8 cellular contexts compared by ENCODE assay signal in the genomic region with DNA sequence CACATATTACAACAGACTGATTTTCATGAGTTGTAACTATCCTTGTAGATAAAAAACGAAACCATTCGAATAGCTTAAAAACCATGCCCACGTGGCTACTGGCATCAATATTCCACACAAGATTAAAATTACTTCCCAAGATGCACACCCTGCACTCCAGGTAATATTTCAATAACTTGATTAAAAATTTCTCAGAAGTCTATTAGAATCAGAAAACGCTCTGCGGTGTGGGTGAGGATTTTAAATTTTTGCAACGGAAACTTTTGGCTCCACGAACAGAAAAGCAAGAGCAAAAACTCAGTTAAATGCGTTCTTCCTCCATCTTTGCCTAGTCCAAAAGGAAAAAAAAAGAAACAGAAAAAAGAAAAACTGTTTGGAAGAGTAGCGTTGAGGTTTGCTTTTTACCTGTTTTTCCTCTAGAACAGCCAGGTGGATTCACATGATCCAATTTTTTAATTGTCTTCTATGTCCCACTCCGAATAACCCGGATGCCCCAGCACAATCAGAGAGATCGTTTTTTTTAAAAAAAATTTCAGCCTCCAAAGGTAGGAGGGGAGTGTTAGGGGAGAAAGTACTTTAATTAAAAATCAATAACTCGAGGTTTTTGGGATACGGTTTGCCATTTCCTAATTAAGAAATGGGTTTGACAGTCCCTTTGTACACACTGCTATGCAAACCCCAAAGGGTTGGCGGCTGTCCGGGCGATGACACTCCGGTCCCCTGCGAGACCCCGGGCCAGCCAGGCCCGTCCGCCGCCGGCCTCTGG. TPM values are rescaled to one million over a fixed set of nuclear protein-coding genes. Genes with fewer than 3 reads are reported as not detected.
DNase-seq lines count a peak whose midpoint lies in the region; ATAC-seq and TF ChIP-seq lines count a peak whose summit lies in the region.

No MANE protein-coding gene starts in this region.

- no peaks in the 10 kb centered on the region for H3K27me3 Mint-ChIP-seq in activated CD8-positive, alpha-beta T cell treated with anti-CD3 and anti-CD28 coated beads for 36 hours

- ATAC-seq in Right ventricle myocardium superior (ENCODE audit: poor library complexity) (peak; percentile 0), Right ventricle myocardium inferior (no peak), HG03460 (IDR thresholded peaks at IDR 0.05; ENCODE audit: unreplicated experiment) (no peak), HG03565 (IDR thresholded peaks at IDR 0.05; ENCODE audit: unreplicated experiment) (no peak), GM18858 (IDR thresholded peaks at IDR 0.05; ENCODE audit: unreplicated experiment) (no peak)
- no peak for ATAC-seq in activated CD8-positive, alpha-beta T cell treated with anti-CD3 and anti-CD28 coated beads for 36 hours

- TF ChIP-seq CTCF in activated CD8-positive, alpha-beta T cell treated with anti-CD3 and anti-CD28 coated beads for 36 hours (IDR thresholded peaks at IDR 0.05): no peak
- TF ChIP-seq CTCF in right atrium auricular region (IDR thresholded peaks at IDR 0.05) (no peak), sigmoid colon (IDR thresholded peaks at IDR 0.05) (no peak)

- CTCF ChIA-PET in activated CD8-positive, alpha-beta T cell treated with anti-CD3 and anti-CD28 coated beads for 36 hours (lab: Charles Lee): interaction anchor here (0.9 to 1.6 kb wide), 9 partner anchors 13 to 225 kb away, joined by 3 to 18 read pairs (median 4); no protein-coding TSS in a partner anchor

- DNase-seq in Right ventricle myocardium superior (no peak), Right ventricle myocardium inferior (ENCODE audit: missing footprints) (no peak), right atrium auricular region (ENCODE audit: low spot score) (no peak), sigmoid colon (no peak)
- DNase-seq in activated CD8-positive, alpha-beta T cell treated with anti-CD3 and anti-CD28 coated beads for 36 hours: no peak

- WGBS in sigmoid colon, 2 donors: 1 to 2% methylated on average over 24 of the region's 24 CpGs

- peak overlapping the region; percentile 91 for H3K4me3 Mint-ChIP-seq in activated CD8-positive, alpha-beta T cell treated with anti-CD3 and anti-CD28 coated beads for 36 hours

- H3K27me3 ChIP-seq in right atrium auricular region (no peaks in the 10 kb centered on the region), sigmoid colon (no peaks in the 10 kb centered on the region)

- H3K27ac Mint-ChIP-seq in activated CD8-positive, alpha-beta T cell treated with anti-CD3 and anti-CD28 coated beads for 36 hours: peak overlapping the region; percentile 99

- no peaks in the 10 kb centered on the region for H3K36me3 ChIP-seq in right atrium auricular region
- H3K36me3 ChIP-seq in sigmoid colon: no peaks in the 10 kb centered on the region

- H3K27ac ChIP-seq in right atrium auricular region (peak overlapping the region; percentile 99 to 100), sigmoid colon (peak overlapping the region; percentile 98 to 99 (median 99))

- TF ChIP-seq EP300 in sigmoid colon (IDR thresholded peaks at IDR 0.05): no peak

- H3K36me3 Mint-ChIP-seq in activated CD8-positive, alpha-beta T cell treated with anti-CD3 and anti-CD28 coated beads for 36 hours (ENCODE audit: low read depth): peaks cover 32% of the 10 kb centered on the region

- H3K9me3 ChIP-seq in right atrium auricular region: no peaks in the 10 kb centered on the region
- no peaks in the 10 kb centered on the region for H3K9me3 ChIP-seq in sigmoid colon

- H3K4me3 ChIP-seq in right atrium auricular region (peak overlapping the region; percentile 99), sigmoid colon (peak overlapping the region; percentile 83 to 96 (median 92))

- peaks cover 0 to 35% of the 10 kb centered on the region in 2 donors for H3K4me1 ChIP-seq in right atrium auricular region
- peaks cover 0 to 43% (median 36%) of the 10 kb centered on the region in 4 donors for H3K4me1 ChIP-seq in sigmoid colon

- intact Hi-C loops in Right ventricle myocardium superior (cut with DNase I): loop anchor here (10.0 kb wide), 3 partner anchors 80 to 170 kb away; no protein-coding TSS in a partner anchor
- intact Hi-C loops in Right ventricle myocardium inferior (cut with DNase I): loop anchor here (2.0 to 5.0 kb wide), 3 partner anchors 52 to 168 kb away; no protein-coding TSS in a partner anchor
- intact Hi-C loops in activated CD8-positive, alpha-beta T cell treated with anti-CD3 and anti-CD28 coated beads for 36 hours (cut with micrococcal nuclease): loop anchor here (2.0 to 5.0 kb wide), 4 partner anchors 34 to 168 kb away; no protein-coding TSS in a partner anchor
- intact Hi-C loops in sigmoid colon (cut with DNase I): loop anchor here (5.0 to 10.0 kb wide), 2 partner anchors 123 to 190 kb away; a partner anchor contains a TSS

- no peaks in the 10 kb centered on the region for H3K9me3 Mint-ChIP-seq in activated CD8-positive, alpha-beta T cell treated with anti-CD3 and anti-CD28 coated beads for 36 hours

- peaks cover 47% of the 10 kb centered on the region for H3K4me1 Mint-ChIP-seq in activated CD8-positive, alpha-beta T cell treated with anti-CD3 and anti-CD28 coated beads for 36 hours (ENCODE audit: low read depth)

- POLR2A ChIA-PET in activated CD8-positive, alpha-beta T cell treated with anti-CD3 and anti-CD28 coated beads for 36 hours (lab: Charles Lee): interaction anchor here (0.6 to 7.3 kb wide), 25 partner anchors 8 to 1080 kb away, joined by 3 to 60 read pairs (median 5); a partner anchor contains a TSS

- no peak for TF ChIP-seq POLR2A in sigmoid colon (IDR thresholded peaks at IDR 0.05)

RNA-seq across cellular contexts. Expression of a gene that starts 0.7 kb away (rescaled TPM):
- total RNA-seq in Right ventricle myocardium superior (13.9 TPM), Right ventricle myocardium inferior (16.2 TPM), right atrium auricular region (10 to 100 TPM; 16.4 to 22.6 TPM), sigmoid colon (10 to 100 TPM; 39.4 to 57.1 (median 49.0) TPM)
- 10 to 100 TPM; 36.0 to 37.8 TPM for total RNA-seq in activated CD8-positive, alpha-beta T cell treated with anti-CD3 and anti-CD28 coated beads for 36 hours
- polyA plus RNA-seq in sigmoid colon: 1 to 10 TPM; 1.2 to 8.6 (median 1.6) TPM
